ENCODE assay signal across 23 cellular contexts in genomic region chr20:32526125-32526524, GRCh38. TPM values are rescaled to one million over a fixed set of nuclear protein-coding genes. Genes with fewer than 3 reads are reported as not detected.
DNase-seq lines count a peak whose midpoint lies in the region; ATAC-seq and TF ChIP-seq lines count a peak whose summit lies in the region.
"Had no signal": no experiment of that assay in that cellular context is flagged by ENCODE, and none has a peak within 500 bp of the region (broad histone marks: within the 10 kb centered on the region; RNA-seq: fewer than 3 reads in every experiment).

No MANE protein-coding gene starts in this region.

- no peaks in the 10 kb centered on the region for H3K27me3 Mint-ChIP-seq in activated CD4-positive, alpha-beta T cell treated with anti-CD3 and anti-CD28 coated beads, Interleukin-2, amount 10 ng/mL, durations not matched to agents 7 days and 5 days
- H3K27me3 Mint-ChIP-seq in activated naive CD8-positive, alpha-beta T cell treated with anti-CD3 and anti-CD28 coated beads, Interleukin-2, amount 50 U/mL, for 24 hours, result no peaks in the 10 kb centered on the region

- intact Hi-C loops in spleen (cut with DNase I; ENCODE audit: low total_unique reads) (no loop called here), lower leg skin (cut with DNase I; ENCODE audit: low total_unique reads) (no loop called here)

- H3K36me3 ChIP-seq in KOPT-K1 (ENCODE audit: insufficient read depth, low read length) (0 out of 2 replicates have a peak, but pooled peaks cover 1% of the 10 kb centered on the region), spleen (no peaks in the 10 kb centered on the region)
- H3K36me3 ChIP-seq: upper lobe of left lung had no signal

- peaks cover 92% of the 10 kb centered on the region for H3K4me1 Mint-ChIP-seq in activated CD4-positive, alpha-beta T cell treated with anti-CD3 and anti-CD28 coated beads, Interleukin-2, amount 10 ng/mL, durations not matched to agents 7 days and 5 days
- H3K4me1 Mint-ChIP-seq in activated naive CD8-positive, alpha-beta T cell treated with anti-CD3 and anti-CD28 coated beads, Interleukin-2, amount 50 U/mL, for 24 hours, result peaks cover 84% of the 10 kb centered on the region

- peak overlapping the region; percentile 68 for H3K27ac Mint-ChIP-seq in activated CD4-positive, alpha-beta T cell treated with anti-CD3 and anti-CD28 coated beads, Interleukin-2, amount 10 ng/mL, durations not matched to agents 7 days and 5 days
- H3K27ac Mint-ChIP-seq in activated naive CD8-positive, alpha-beta T cell treated with anti-CD3 and anti-CD28 coated beads, Interleukin-2, amount 50 U/mL, for 24 hours, result peak overlapping the region; percentile 90

- no peaks in the 10 kb centered on the region for H3K9me3 Mint-ChIP-seq in activated CD4-positive, alpha-beta T cell treated with anti-CD3 and anti-CD28 coated beads, Interleukin-2, amount 10 ng/mL, durations not matched to agents 7 days and 5 days
- no peaks in the 10 kb centered on the region for H3K9me3 Mint-ChIP-seq in activated naive CD8-positive, alpha-beta T cell treated with anti-CD3 and anti-CD28 coated beads, Interleukin-2, amount 50 U/mL, for 24 hours
- H3K9me3 Mint-ChIP-seq: naive B cell had no signal

- WGBS in spleen, 5 donors, result 50 to 72% (median 67%) methylated on average over 4 of the region's 4 CpGs
- WGBS in lower leg skin, 2 donors, result 92 to 93% methylated on average over 4 of the region's 4 CpGs

- POLR2A ChIA-PET in activated CD4-positive, alpha-beta T cell treated with anti-CD3 and anti-CD28 coated beads, Interleukin-2, amount 10 ng/mL, durations not matched to agents 7 days and 5 days (lab: Charles Lee), result no interaction called here

- peaks cover 50% of the 10 kb centered on the region for H3K36me3 Mint-ChIP-seq in activated CD4-positive, alpha-beta T cell treated with anti-CD3 and anti-CD28 coated beads, Interleukin-2, amount 10 ng/mL, durations not matched to agents 7 days and 5 days (ENCODE audit: low read depth)
- H3K36me3 Mint-ChIP-seq in activated naive CD8-positive, alpha-beta T cell treated with anti-CD3 and anti-CD28 coated beads, Interleukin-2, amount 50 U/mL, for 24 hours (ENCODE audit: low read depth), result no peaks in the 10 kb centered on the region
- H3K36me3 Mint-ChIP-seq: naive B cell had no signal

- H3K4me3 Mint-ChIP-seq in activated CD4-positive, alpha-beta T cell treated with anti-CD3 and anti-CD28 coated beads, Interleukin-2, amount 10 ng/mL, durations not matched to agents 7 days and 5 days, result no peak overlapping the region
- peak overlapping the region; percentile 14 for H3K4me3 Mint-ChIP-seq in activated naive CD8-positive, alpha-beta T cell treated with anti-CD3 and anti-CD28 coated beads, Interleukin-2, amount 50 U/mL, for 24 hours

- H3K27me3 ChIP-seq in spleen (replicated peaks in 1 of 7), result no peaks in the 10 kb centered on the region
- H3K27me3 ChIP-seq: upper lobe of left lung had no signal

- H3K4me3 ChIP-seq in spleen, result no peak overlapping the region
- H3K4me3 ChIP-seq in lower leg skin (ENCODE audit: low read depth, poor library complexity, severe bottlenecking), result no peak overlapping the region
- H3K4me3 ChIP-seq: A549, lung, psoas muscle, smooth muscle cell, upper lobe of left lung had no signal

- no peak for ATAC-seq in activated naive CD8-positive, alpha-beta T cell treated with anti-CD3 and anti-CD28 coated beads, Interleukin-2, amount 50 U/mL, for 24 hours
- ATAC-seq in GM19395 (IDR thresholded peaks at IDR 0.05; ENCODE audit: unreplicated experiment) (no peak), GM19023 (IDR thresholded peaks at IDR 0.05; ENCODE audit: unreplicated experiment) (no peak)
- ATAC-seq: A549, Panc1, psoas muscle had no signal

- H3K4me1 ChIP-seq in spleen, result peaks cover 51 to 89% (median 80%) of the 10 kb centered on the region in 6 donors
- H3K4me1 ChIP-seq: A549, psoas muscle had no signal

- TF ChIP-seq POLR2A in spleen (IDR thresholded peaks at IDR 0.05) (no peak), lower leg skin (IDR thresholded peaks at IDR 0.05) (no peak)

- no peaks in the 10 kb centered on the region for H3K9me3 ChIP-seq in KOPT-K1 (ENCODE audit: insufficient read depth, low read length, poor library complexity, severe bottlenecking)
- H3K9me3 ChIP-seq in spleen, result no peaks in the 10 kb centered on the region
- H3K9me3 ChIP-seq: A549, psoas muscle, SK-N-SH, upper lobe of left lung had no signal

- H3K27ac ChIP-seq in KOPT-K1 (ENCODE audit: low read depth, low read length, poor library complexity, severe bottlenecking) (peak overlapping the region; percentile 80), spleen (peak overlapping the region in 6 of 8 donors; percentile 9 to 76 (median 64))
- H3K27ac ChIP-seq: A549, HL-60, psoas muscle, VCaP had no signal

- TF ChIP-seq CTCF in spleen (IDR thresholded peaks at IDR 0.05 in 8 of 11, conservative IDR thresholded peaks at IDR 0.05 in 3 of 11) (no peak), lower leg skin (IDR thresholded peaks at IDR 0.05) (no peak)

- DNase-seq in activated CD4-positive, alpha-beta T cell treated with anti-CD3 and anti-CD28 coated beads, Interleukin-2, amount 10 ng/mL, durations not matched to agents 7 days and 5 days, result no peak
- DNase-seq in activated CD4-positive, alpha-beta T cell treated with anti-CD3 and anti-CD28 coated beads for 48 hours, result no peak
- no peak for DNase-seq in activated naive CD8-positive, alpha-beta T cell treated with anti-CD3 and anti-CD28 coated beads, Interleukin-2, amount 50 U/mL, for 24 hours
- peak; percentile 33 for DNase-seq in spleen
- DNase-seq in lower leg skin (ENCODE audit: low spot score in 2 of 2), result no peak
- DNase-seq: activated CD8-positive, alpha-beta memory T cell treated with anti-CD3 and anti-CD28 coated beads, Interleukin-2, amount 50 U/mL, for 4 hours; amygdala; foreskin melanocyte; GOT3; naive B cell; NCI-H1092; psoas muscle; SK-N-SH; upper lobe of left lung had no signal

- CTCF ChIA-PET in activated CD4-positive, alpha-beta T cell treated with anti-CD3 and anti-CD28 coated beads, Interleukin-2, amount 10 ng/mL, durations not matched to agents 7 days and 5 days (lab: Charles Lee), result interaction anchor here (0.6 to 4.3 kb wide), 6 partner anchors 9 to 820 kb away, joined by 3 to 31 read pairs (median 4); no protein-coding TSS in a partner anchor

RNA-seq across cellular contexts. Expression of gene NOL4L, which starts 59.0 kb away (rescaled TPM):
- total RNA-seq in activated CD4-positive, alpha-beta T cell treated with anti-CD3 and anti-CD28 coated beads, Interleukin-2, amount 10 ng/mL, durations not matched to agents 7 days and 5 days, result 10 to 100 TPM; 26.1 to 27.4 TPM
- 10 to 100 TPM; 25.3 to 45.4 (median 34.9) TPM for total RNA-seq in spleen
- 1 to 10 TPM; 3.4 to 8.4 (median 4.2) TPM for polyA plus RNA-seq in spleen
- 10 to 100 TPM in 1 of 4 donors, 1 to 10 TPM in 3; 4.6 to 10.4 (median 7.0) TPM for total RNA-seq in lower leg skin
